In the genomic region with DNA sequence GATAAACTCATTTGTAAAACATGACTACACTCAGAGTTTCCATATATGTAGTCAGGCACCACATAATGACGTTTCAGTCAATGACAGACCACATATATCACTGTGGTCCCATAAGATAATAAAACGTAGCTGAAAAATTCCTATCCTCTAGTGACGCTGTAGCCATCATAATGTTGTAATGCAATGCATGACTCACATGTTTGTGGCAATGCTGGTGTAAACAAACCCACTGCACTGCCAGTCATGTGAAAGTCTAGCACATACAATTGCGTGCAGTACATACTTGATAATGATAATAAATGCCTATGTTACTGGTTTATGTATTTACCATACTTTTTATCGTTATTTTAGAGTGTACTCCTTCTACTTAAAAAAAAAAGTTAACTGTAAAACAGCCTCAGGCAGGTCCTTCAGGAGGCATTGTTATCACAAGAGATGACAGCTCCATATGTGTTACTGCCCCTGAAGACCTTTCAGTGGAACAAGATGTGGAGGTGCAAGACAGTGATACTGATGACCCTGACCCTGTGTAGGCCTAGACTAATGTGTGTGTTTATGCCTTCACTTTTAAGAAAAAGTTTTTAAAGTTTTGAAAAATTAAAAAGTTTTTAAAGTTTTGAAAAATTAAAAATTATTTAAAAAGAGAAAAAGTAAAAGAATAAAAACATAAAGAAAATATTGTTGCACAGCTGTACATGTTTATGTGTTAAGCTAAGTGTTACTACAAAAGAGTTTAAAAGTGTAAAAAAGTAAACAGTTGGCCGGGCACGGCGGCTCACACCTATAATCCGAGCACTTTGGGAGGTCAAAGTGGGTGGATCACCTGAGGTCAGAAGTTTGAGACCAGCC, we compare ENCODE assay signal across 8 cellular contexts. TPM values are rescaled to one million over a fixed set of nuclear protein-coding genes. Genes with fewer than 3 reads are reported as not detected.
DNase-seq lines count a peak whose midpoint lies in the region; TF ChIP-seq lines count a peak whose summit lies in the region.

No MANE protein-coding gene starts in this region.

- H3K27ac Mint-ChIP-seq in activated T-helper 1 cell treated with anti-CD3 and anti-CD28 coated beads, Interleukin-12 subunit alpha, Interleukin-12 subunit beta, Interleukin-2, Interleukin-4 antibody, amounts not matched to agents 30 ng/mL and 10 ng/mL and 1 ng/mL, durations not matched to agents 14 hours and 24 hours and 36 hours = peak overlapping the region; percentile 98

- no peak for TF ChIP-seq POLR2A in Peyer's patch (IDR thresholded peaks at IDR 0.05)

- DNase-seq in AG08395 (ENCODE audit: low spot score) (peak; percentile 59), Karpas-422 (no peak), iris pigment epithelial cell (ENCODE audit: low read depth) (peak; percentile 97), DMS153 treated with DMSO at 0.1 percent for 48 hours (lab: John Stamatoyannopoulos, UW; ENCODE audit: unreplicated experiment) (no peak), COLO829 (ENCODE audit: low spot score) (no peak), Peyer's patch (no peak), DMS 273 treated with DMSO at 0.1 percent for 48 hours (lab: John Stamatoyannopoulos, UW) (no peak)
- DNase-seq in activated T-helper 1 cell treated with anti-CD3 and anti-CD28 coated beads, Interleukin-12 subunit alpha, Interleukin-12 subunit beta, Interleukin-2, Interleukin-4 antibody, amounts not matched to agents 30 ng/mL and 10 ng/mL and 1 ng/mL, durations not matched to agents 14 hours and 24 hours and 36 hours (ENCODE audit: low spot score) = peak; percentile 52

- no peaks in the 10 kb centered on the region for H3K27me3 Mint-ChIP-seq in activated T-helper 1 cell treated with anti-CD3 and anti-CD28 coated beads, Interleukin-12 subunit alpha, Interleukin-12 subunit beta, Interleukin-2, Interleukin-4 antibody, amounts not matched to agents 30 ng/mL and 10 ng/mL and 1 ng/mL, durations not matched to agents 14 hours and 24 hours and 36 hours (ENCODE audit: insufficient read depth)

- intact Hi-C loops in activated T-helper 1 cell treated with anti-CD3 and anti-CD28 coated beads, Interleukin-12 subunit alpha, Interleukin-12 subunit beta, Interleukin-2, Interleukin-4 antibody, amounts not matched to agents 30 ng/mL and 10 ng/mL and 1 ng/mL, durations not matched to agents 14 hours and 24 hours and 36 hours (cut with micrococcal nuclease) = loop anchor here (1.0 to 5.0 kb wide), 3 partner anchors 17 to 250 kb away; a partner anchor contains a TSS

- H3K4me3 Mint-ChIP-seq in activated T-helper 1 cell treated with anti-CD3 and anti-CD28 coated beads, Interleukin-12 subunit alpha, Interleukin-12 subunit beta, Interleukin-2, Interleukin-4 antibody, amounts not matched to agents 30 ng/mL and 10 ng/mL and 1 ng/mL, durations not matched to agents 14 hours and 24 hours and 36 hours = peak overlapping the region; percentile 73

- no peaks in the 10 kb centered on the region for H4K20me1 ChIP-seq in Karpas-422 (ENCODE audit: insufficient read depth, low read depth, low read length)

- peaks cover 67% of the 10 kb centered on the region for H3K4me1 Mint-ChIP-seq in activated T-helper 1 cell treated with anti-CD3 and anti-CD28 coated beads, Interleukin-12 subunit alpha, Interleukin-12 subunit beta, Interleukin-2, Interleukin-4 antibody, amounts not matched to agents 30 ng/mL and 10 ng/mL and 1 ng/mL, durations not matched to agents 14 hours and 24 hours and 36 hours (ENCODE audit: low read depth)

- H3K9me3 Mint-ChIP-seq in activated T-helper 1 cell treated with anti-CD3 and anti-CD28 coated beads, Interleukin-12 subunit alpha, Interleukin-12 subunit beta, Interleukin-2, Interleukin-4 antibody, amounts not matched to agents 30 ng/mL and 10 ng/mL and 1 ng/mL, durations not matched to agents 14 hours and 24 hours and 36 hours = no peaks in the 10 kb centered on the region

- H3K9ac ChIP-seq in Karpas-422 (ENCODE audit: low read length) = no peak overlapping the region

- no peaks in the 10 kb centered on the region for H3K9me2 ChIP-seq in Karpas-422 (replicated peaks; ENCODE audit: insufficient read depth, low read length)

- H3K4me3 ChIP-seq in Karpas-422 (ENCODE audit: low read length) = no peak overlapping the region
- no peak overlapping the region for H3K4me3 ChIP-seq in Peyer's patch

- no peak overlapping the region for H3K4me2 ChIP-seq in Karpas-422 (ENCODE audit: low read depth, low read length, poor library complexity, severe bottlenecking)

- H3K27me3 ChIP-seq in Karpas-422 (ENCODE audit: low read length) (no peaks in the 10 kb centered on the region), Peyer's patch (no peaks in the 10 kb centered on the region)

- no peak for TF ChIP-seq CTCF in Peyer's patch (IDR thresholded peaks at IDR 0.05)

- peak overlapping the region; percentile 23 for H3K27ac ChIP-seq in Karpas-422 (ENCODE audit: low read length)
- H3K27ac ChIP-seq in Peyer's patch = peak overlapping the region in 1 of 4 donors; percentile 4

- H3K36me3 ChIP-seq in Karpas-422 (ENCODE audit: insufficient read depth, low read length) (peaks cover 31% of the 10 kb centered on the region; the same call in 1 of the 2 replicates), Peyer's patch (no peaks in the 10 kb centered on the region)

- H3K4me1 ChIP-seq in Karpas-422 (ENCODE audit: low read length) (peaks cover 36% of the 10 kb centered on the region), Peyer's patch (peaks cover 0 to 17% (median 0%) of the 10 kb centered on the region in 4 donors)

- H3K9me3 ChIP-seq in Karpas-422 (ENCODE audit: low read length) = no peaks in the 10 kb centered on the region
- H3K9me3 ChIP-seq in Peyer's patch = no peaks in the 10 kb centered on the region

- peaks cover 31% of the 10 kb centered on the region for H3K36me3 Mint-ChIP-seq in activated T-helper 1 cell treated with anti-CD3 and anti-CD28 coated beads, Interleukin-12 subunit alpha, Interleukin-12 subunit beta, Interleukin-2, Interleukin-4 antibody, amounts not matched to agents 30 ng/mL and 10 ng/mL and 1 ng/mL, durations not matched to agents 14 hours and 24 hours and 36 hours (ENCODE audit: low read depth)

- no peak overlapping the region for H2AFZ ChIP-seq in Karpas-422 (ENCODE audit: low read length)

- H3K79me2 ChIP-seq in Karpas-422 (ENCODE audit: low read length) = peaks cover 83% of the 10 kb centered on the region

RNA-seq across cellular contexts. Expression of a gene that starts 9.0 kb away (rescaled TPM):
- total RNA-seq in Karpas-422 (2014; rRNA removed; shearing (Covaris generic); ENCODE audit: low replicate concordance) = 110 and 142 TPM in 2 replicates
- total RNA-seq in activated T-helper 1 cell treated with anti-CD3 and anti-CD28 coated beads, Interleukin-12 subunit alpha, Interleukin-12 subunit beta, Interleukin-2, Interleukin-4 antibody, amounts not matched to agents 30 ng/mL and 10 ng/mL and 1 ng/mL, durations not matched to agents 14 hours and 24 hours and 36 hours = 191 and 199 TPM in 2 replicates
- 100 to 1,000 TPM in 1 of 4 donors, 10 to 100 TPM in 3; 36.3 to 128 (median 68.1) TPM for total RNA-seq in Peyer's patch

RNA-seq across cellular contexts. Expression of a gene that starts 21.2 kb away (rescaled TPM):
- 62.3 and 160 TPM in 2 replicates for total RNA-seq in Karpas-422 (2014; rRNA removed; shearing (Covaris generic); ENCODE audit: low replicate concordance)
- total RNA-seq in activated T-helper 1 cell treated with anti-CD3 and anti-CD28 coated beads, Interleukin-12 subunit alpha, Interleukin-12 subunit beta, Interleukin-2, Interleukin-4 antibody, amounts not matched to agents 30 ng/mL and 10 ng/mL and 1 ng/mL, durations not matched to agents 14 hours and 24 hours and 36 hours = 375 and 381 TPM in 2 replicates
- total RNA-seq in Peyer's patch = 10 to 100 TPM; 11.2 to 80.0 (median 34.5) TPM

Comparison
In these comparisons a context has a peak if more than half of its experiments do, and no peak if none do; other contexts are left out.
1. DNase-seq: peak in AG08395 (single experiment), activated T-helper 1 cell treated with anti-CD3 and anti-CD28 coated beads, Interleukin-12 subunit alpha, Interleukin-12 subunit beta, Interleukin-2, Interleukin-4 antibody, amounts not matched to agents 30 ng/mL and 10 ng/mL and 1 ng/mL, durations not matched to agents 14 hours and 24 hours and 36 hours (single experiment) and iris pigment epithelial cell (single experiment); none in Karpas-422 (single experiment), DMS153 treated with DMSO at 0.1 percent for 48 hours (single experiment), COLO829 (single experiment), Peyer's patch (0 of 3) and DMS 273 treated with DMSO at 0.1 percent for 48 hours (single experiment).